In genomic region chr10:79068562-79069324, GRCh38 we compare ENCODE assay signal across 1 cellular context.
TF ChIP-seq lines count a peak whose summit lies in the region.

TSS of gene ZMIZ1 (plus strand) at chr10:79068966. CDS start at chr10:79201633, 132,667 bp downstream.

TF ChIP-seq in H1, 55 proteins besides CTCF, POLR2A, EP300 and RAD21:
- peak; percentile 24; the same call in 1 of the 2 replicates for TF ChIP-seq CHD1 (IDR thresholded peaks at IDR 0.05; ENCODE audit: low read depth, low read length)
- TF ChIP-seq HDAC6 (IDR thresholded peaks at IDR 0.05; ENCODE audit: low read depth, low read length): no peak
- TF ChIP-seq RFX5 (IDR thresholded peaks at IDR 0.05; ENCODE audit: borderline replicate concordance, low read depth, low read length): no peak
- TF ChIP-seq TEAD4 (IDR thresholded peaks at IDR 0.05; ENCODE audit: low read depth, low read length): no peak
- no peak for TF ChIP-seq NANOG (IDR thresholded peaks at IDR 0.05; ENCODE audit: insufficient read depth, low read depth, low read length, poor library complexity, severe bottlenecking)
- peak; percentile 52 for TF ChIP-seq BACH1 (IDR thresholded peaks at IDR 0.05; ENCODE audit: low read length)
- TF ChIP-seq POU5F1 (IDR thresholded peaks at IDR 0.05; ENCODE audit: low read depth, low read length): no peak
- TF ChIP-seq RNF2 (IDR thresholded peaks at IDR 0.05; ENCODE audit: borderline replicate concordance, low read depth, low read length, missing control alignments, poor library complexity, severe bottlenecking): no peak
- TF ChIP-seq SUZ12 (IDR thresholded peaks at IDR 0.05; ENCODE audit: low read length): no peak
- TF ChIP-seq, protein P1, sequence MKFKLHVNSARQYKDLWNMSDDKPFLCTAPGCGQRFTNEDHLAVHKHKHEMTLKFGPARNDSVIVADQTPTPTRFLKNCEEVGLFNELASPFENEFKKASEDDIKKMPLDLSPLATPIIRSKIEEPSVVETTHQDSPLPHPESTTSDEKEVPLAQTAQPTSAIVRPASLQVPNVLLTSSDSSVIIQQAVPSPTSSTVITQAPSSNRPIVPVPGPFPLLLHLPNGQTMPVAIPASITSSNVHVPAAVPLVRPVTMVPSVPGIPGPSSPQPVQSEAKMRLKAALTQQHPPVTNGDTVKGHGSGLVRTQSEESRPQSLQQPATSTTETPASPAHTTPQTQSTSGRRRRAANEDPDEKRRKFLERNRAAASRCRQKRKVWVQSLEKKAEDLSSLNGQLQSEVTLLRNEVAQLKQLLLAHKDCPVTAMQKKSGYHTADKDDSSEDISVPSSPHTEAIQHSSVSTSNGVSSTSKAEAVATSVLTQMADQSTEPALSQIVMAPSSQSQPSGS (IDR thresholded peaks at IDR 0.05; ENCODE audit: low read length): no peak
- TF ChIP-seq, protein P2, sequence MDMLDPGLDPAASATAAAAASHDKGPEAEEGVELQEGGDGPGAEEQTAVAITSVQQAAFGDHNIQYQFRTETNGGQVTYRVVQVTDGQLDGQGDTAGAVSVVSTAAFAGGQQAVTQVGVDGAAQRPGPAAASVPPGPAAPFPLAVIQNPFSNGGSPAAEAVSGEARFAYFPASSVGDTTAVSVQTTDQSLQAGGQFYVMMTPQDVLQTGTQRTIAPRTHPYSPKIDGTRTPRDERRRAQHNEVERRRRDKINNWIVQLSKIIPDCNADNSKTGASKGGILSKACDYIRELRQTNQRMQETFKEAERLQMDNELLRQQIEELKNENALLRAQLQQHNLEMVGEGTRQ (IDR thresholded peaks at IDR 0.05; ENCODE audit: low read length): no peak
- TF ChIP-seq SIX5 (IDR thresholded peaks at IDR 0.05; ENCODE audit: low read depth, low read length): peak; percentile 41
- TF ChIP-seq EGR1 (IDR thresholded peaks at IDR 0.05; ENCODE audit: borderline replicate concordance, low read depth, low read length): peak; percentile 95
- TF ChIP-seq RBBP5 (IDR thresholded peaks at IDR 0.05; ENCODE audit: borderline replicate concordance, low read depth, low read length): peak; percentile 29; the same call in 1 of the 2 replicates
- peak; percentile 39 for TF ChIP-seq ASH2L (IDR thresholded peaks at IDR 0.05; ENCODE audit: low read length)
- TF ChIP-seq SP1 (IDR thresholded peaks at IDR 0.05; ENCODE audit: low read depth, low read length): peak; percentile 94
- no peak for TF ChIP-seq KDM1A (IDR thresholded peaks at IDR 0.05; ENCODE audit: borderline replicate concordance, low read length)
- TF ChIP-seq SAP30 (IDR thresholded peaks at IDR 0.05; ENCODE audit: insufficient read depth, insufficient replicate concordance, low read length): no peak
- no peak for TF ChIP-seq KDM4A (IDR thresholded peaks at IDR 0.05; ENCODE audit: low read depth, low read length, severe bottlenecking)
- TF ChIP-seq POLR2AphosphoS5 (IDR thresholded peaks at IDR 0.05; ENCODE audit: low read depth, low read length): no peak
- peak; percentile 81 for TF ChIP-seq TAF1 (IDR thresholded peaks at IDR 0.05; ENCODE audit: low read depth, low read length)
- TF ChIP-seq JUND (IDR thresholded peaks at IDR 0.05; ENCODE audit: low read length): no peak
- no peak for TF ChIP-seq GTF2F1 (IDR thresholded peaks at IDR 0.05; ENCODE audit: borderline replicate concordance, low read depth, low read length)
- TF ChIP-seq, protein P3, sequence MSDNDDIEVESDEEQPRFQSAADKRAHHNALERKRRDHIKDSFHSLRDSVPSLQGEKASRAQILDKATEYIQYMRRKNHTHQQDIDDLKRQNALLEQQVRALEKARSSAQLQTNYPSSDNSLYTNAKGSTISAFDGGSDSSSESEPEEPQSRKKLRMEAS (IDR thresholded peaks at IDR 0.05): no peak; the same call in none of the 2 replicates
- TF ChIP-seq, protein P4, sequence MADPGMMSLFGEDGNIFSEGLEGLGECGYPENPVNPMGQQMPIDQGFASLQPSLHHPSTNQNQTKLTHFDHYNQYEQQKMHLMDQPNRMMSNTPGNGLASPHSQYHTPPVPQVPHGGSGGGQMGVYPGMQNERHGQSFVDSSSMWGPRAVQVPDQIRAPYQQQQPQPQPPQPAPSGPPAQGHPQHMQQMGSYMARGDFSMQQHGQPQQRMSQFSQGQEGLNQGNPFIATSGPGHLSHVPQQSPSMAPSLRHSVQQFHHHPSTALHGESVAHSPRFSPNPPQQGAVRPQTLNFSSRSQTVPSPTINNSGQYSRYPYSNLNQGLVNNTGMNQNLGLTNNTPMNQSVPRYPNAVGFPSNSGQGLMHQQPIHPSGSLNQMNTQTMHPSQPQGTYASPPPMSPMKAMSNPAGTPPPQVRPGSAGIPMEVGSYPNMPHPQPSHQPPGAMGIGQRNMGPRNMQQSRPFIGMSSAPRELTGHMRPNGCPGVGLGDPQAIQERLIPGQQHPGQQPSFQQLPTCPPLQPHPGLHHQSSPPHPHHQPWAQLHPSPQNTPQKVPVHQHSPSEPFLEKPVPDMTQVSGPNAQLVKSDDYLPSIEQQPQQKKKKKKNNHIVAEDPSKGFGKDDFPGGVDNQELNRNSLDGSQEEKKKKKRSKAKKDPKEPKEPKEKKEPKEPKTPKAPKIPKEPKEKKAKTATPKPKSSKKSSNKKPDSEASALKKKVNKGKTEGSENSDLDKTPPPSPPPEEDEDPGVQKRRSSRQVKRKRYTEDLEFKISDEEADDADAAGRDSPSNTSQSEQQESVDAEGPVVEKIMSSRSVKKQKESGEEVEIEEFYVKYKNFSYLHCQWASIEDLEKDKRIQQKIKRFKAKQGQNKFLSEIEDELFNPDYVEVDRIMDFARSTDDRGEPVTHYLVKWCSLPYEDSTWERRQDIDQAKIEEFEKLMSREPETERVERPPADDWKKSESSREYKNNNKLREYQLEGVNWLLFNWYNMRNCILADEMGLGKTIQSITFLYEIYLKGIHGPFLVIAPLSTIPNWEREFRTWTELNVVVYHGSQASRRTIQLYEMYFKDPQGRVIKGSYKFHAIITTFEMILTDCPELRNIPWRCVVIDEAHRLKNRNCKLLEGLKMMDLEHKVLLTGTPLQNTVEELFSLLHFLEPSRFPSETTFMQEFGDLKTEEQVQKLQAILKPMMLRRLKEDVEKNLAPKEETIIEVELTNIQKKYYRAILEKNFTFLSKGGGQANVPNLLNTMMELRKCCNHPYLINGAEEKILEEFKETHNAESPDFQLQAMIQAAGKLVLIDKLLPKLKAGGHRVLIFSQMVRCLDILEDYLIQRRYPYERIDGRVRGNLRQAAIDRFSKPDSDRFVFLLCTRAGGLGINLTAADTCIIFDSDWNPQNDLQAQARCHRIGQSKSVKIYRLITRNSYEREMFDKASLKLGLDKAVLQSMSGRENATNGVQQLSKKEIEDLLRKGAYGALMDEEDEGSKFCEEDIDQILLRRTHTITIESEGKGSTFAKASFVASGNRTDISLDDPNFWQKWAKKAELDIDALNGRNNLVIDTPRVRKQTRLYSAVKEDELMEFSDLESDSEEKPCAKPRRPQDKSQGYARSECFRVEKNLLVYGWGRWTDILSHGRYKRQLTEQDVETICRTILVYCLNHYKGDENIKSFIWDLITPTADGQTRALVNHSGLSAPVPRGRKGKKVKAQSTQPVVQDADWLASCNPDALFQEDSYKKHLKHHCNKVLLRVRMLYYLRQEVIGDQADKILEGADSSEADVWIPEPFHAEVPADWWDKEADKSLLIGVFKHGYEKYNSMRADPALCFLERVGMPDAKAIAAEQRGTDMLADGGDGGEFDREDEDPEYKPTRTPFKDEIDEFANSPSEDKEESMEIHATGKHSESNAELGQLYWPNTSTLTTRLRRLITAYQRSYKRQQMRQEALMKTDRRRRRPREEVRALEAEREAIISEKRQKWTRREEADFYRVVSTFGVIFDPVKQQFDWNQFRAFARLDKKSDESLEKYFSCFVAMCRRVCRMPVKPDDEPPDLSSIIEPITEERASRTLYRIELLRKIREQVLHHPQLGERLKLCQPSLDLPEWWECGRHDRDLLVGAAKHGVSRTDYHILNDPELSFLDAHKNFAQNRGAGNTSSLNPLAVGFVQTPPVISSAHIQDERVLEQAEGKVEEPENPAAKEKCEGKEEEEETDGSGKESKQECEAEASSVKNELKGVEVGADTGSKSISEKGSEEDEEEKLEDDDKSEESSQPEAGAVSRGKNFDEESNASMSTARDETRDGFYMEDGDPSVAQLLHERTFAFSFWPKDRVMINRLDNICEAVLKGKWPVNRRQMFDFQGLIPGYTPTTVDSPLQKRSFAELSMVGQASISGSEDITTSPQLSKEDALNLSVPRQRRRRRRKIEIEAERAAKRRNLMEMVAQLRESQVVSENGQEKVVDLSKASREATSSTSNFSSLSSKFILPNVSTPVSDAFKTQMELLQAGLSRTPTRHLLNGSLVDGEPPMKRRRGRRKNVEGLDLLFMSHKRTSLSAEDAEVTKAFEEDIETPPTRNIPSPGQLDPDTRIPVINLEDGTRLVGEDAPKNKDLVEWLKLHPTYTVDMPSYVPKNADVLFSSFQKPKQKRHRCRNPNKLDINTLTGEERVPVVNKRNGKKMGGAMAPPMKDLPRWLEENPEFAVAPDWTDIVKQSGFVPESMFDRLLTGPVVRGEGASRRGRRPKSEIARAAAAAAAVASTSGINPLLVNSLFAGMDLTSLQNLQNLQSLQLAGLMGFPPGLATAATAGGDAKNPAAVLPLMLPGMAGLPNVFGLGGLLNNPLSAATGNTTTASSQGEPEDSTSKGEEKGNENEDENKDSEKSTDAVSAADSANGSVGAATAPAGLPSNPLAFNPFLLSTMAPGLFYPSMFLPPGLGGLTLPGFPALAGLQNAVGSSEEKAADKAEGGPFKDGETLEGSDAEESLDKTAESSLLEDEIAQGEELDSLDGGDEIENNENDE (IDR thresholded peaks at IDR 0.05; ENCODE audit: insufficient replicate concordance, low read length): no peak
- peak; percentile 63 for TF ChIP-seq TAF7 (optimal IDR thresholded peaks at IDR 0.05; ENCODE audit: borderline replicate concordance, low read depth, low read length)
- no peak for TF ChIP-seq MAFK (IDR thresholded peaks at IDR 0.05; ENCODE audit: low read depth, low read length)
- TF ChIP-seq FOSL1 (IDR thresholded peaks at IDR 0.05; ENCODE audit: insufficient read depth, low read depth, low read length): no peak
- TF ChIP-seq HDAC2 (IDR thresholded peaks at IDR 0.05; ENCODE audit: borderline replicate concordance in 1 of 2, low read depth in 2 of 2, low read length in 2 of 2): no peak
- no peak for TF ChIP-seq TCF12 (IDR thresholded peaks at IDR 0.05; ENCODE audit: low read depth, low read length)
- TF ChIP-seq PHF8 (conservative IDR thresholded peaks at IDR 0.05; ENCODE audit: low read depth, low read length): peak; percentile 35
- TF ChIP-seq BRCA1 (IDR thresholded peaks at IDR 0.05; ENCODE audit: low read depth, low read length): no peak
- TF ChIP-seq BCL11A (IDR thresholded peaks at IDR 0.05; ENCODE audit: low read depth in 2 of 2, low read length in 2 of 2): no peak
- TF ChIP-seq TBP (IDR thresholded peaks at IDR 0.05; ENCODE audit: low read depth, low read length): peak; percentile 66; the same call in 1 of the 2 replicates
- TF ChIP-seq CBX5 (IDR thresholded peaks at IDR 0.05; ENCODE audit: low read depth, low read length): no peak
- TF ChIP-seq KDM5A (IDR thresholded peaks at IDR 0.05; ENCODE audit: low read length): no peak
- TF ChIP-seq CTBP2 (IDR thresholded peaks at IDR 0.05; ENCODE audit: borderline replicate concordance, insufficient read depth, insufficient read length, low read length): no peak
- no peak for TF ChIP-seq ATF3 (IDR thresholded peaks at IDR 0.05; ENCODE audit: insufficient read depth, low read depth, low read length)
- TF ChIP-seq CEBPB (IDR thresholded peaks at IDR 0.05; ENCODE audit: low read depth, low read length): no peak
- TF ChIP-seq E2F6 (IDR thresholded peaks at IDR 0.05): no peak
- no peak for TF ChIP-seq SP2 (IDR thresholded peaks at IDR 0.05; ENCODE audit: low read length)
- TF ChIP-seq SIN3A (conservative IDR thresholded peaks at IDR 0.05 in 1 of 2, IDR thresholded peaks at IDR 0.05 in 1 of 2; ENCODE audit: low read depth in 1 of 2, low read length in 2 of 2): peak; percentile 81 to 92; a peak in 3 of 4 replicates
- no peak for TF ChIP-seq CBX8 (IDR thresholded peaks at IDR 0.05; ENCODE audit: borderline replicate concordance, low read depth, low read length)
- TF ChIP-seq ZNF274 (IDR thresholded peaks at IDR 0.05; ENCODE audit: borderline replicate concordance, extremely low read depth, low read length): no peak
- TF ChIP-seq GABPA (IDR thresholded peaks at IDR 0.05; ENCODE audit: borderline replicate concordance, insufficient read depth, low read length): no peak; the same call in 1 of the 2 replicates
